9 cellular contexts compared by ENCODE assay signal in genomic region chr5:150757087-150757649, GRCh38. TPM values are rescaled to one million over a fixed set of nuclear protein-coding genes. Genes with fewer than 3 reads are reported as not detected.
DNase-seq lines count a peak whose midpoint lies in the region; ATAC-seq and TF ChIP-seq lines count a peak whose summit lies in the region.
"Had no signal": no experiment of that assay in that cellular context is flagged by ENCODE, and none has a peak within 500 bp of the region (broad histone marks: within the 10 kb centered on the region; RNA-seq: fewer than 3 reads in every experiment).

No MANE protein-coding gene starts in this region.

- H3K36me3 ChIP-seq in suprapubic skin: peaks cover 39% of the 10 kb centered on the region

- no peaks in the 10 kb centered on the region for H3K27me3 Mint-ChIP-seq in activated naive CD4-positive, alpha-beta T cell treated with anti-CD3 and anti-CD28 coated beads for 36 hours (ENCODE audit: low read depth)

- no peak for TF ChIP-seq EP300 in suprapubic skin (IDR thresholded peaks at IDR 0.05)

- TF ChIP-seq POLR2A in suprapubic skin (IDR thresholded peaks at IDR 0.05): no peak

- no peak for DNase-seq in activated naive CD4-positive, alpha-beta T cell treated with anti-CD3 and anti-CD28 coated beads for 36 hours
- DNase-seq in activated naive CD4-positive, alpha-beta T cell treated with anti-CD3 and anti-CD28 coated beads, Interleukin-2, amount 50 U/mL, for 72 hours (ENCODE audit: low spot score in 2 of 2): no peak
- DNase-seq in fibroblast of villous mesenchyme (ENCODE audit: low read depth): no peak
- no peak for DNase-seq in suprapubic skin (ENCODE audit: low spot score in 2 of 2)
- DNase-seq in mesenteric fat pad (ENCODE audit: low spot score): no peak
- no peak for DNase-seq in iPS-NIHi11 (ENCODE audit: low spot score)
- DNase-seq in UCSD-AML1 (lab: John Stamatoyannopoulos, UW; ENCODE audit: unreplicated experiment): no peak
- DNase-seq: SIG-M5 had no signal

- intact Hi-C loops in activated naive CD4-positive, alpha-beta T cell treated with anti-CD3 and anti-CD28 coated beads for 36 hours (cut with micrococcal nuclease): no loop called here

- H3K4me3 ChIP-seq in WI38 (ENCODE audit: low read depth, low read length): peak overlapping the region; percentile 76
- H3K4me3 ChIP-seq in fibroblast of villous mesenchyme (ENCODE audit: low read depth, low read length): peak overlapping the region; percentile 74
- peak overlapping the region; percentile 57 for H3K4me3 ChIP-seq in suprapubic skin

- WGBS in suprapubic skin: 64% methylated on average over 1 of the region's 1 CpG

- H3K4me3 Mint-ChIP-seq in activated naive CD4-positive, alpha-beta T cell treated with anti-CD3 and anti-CD28 coated beads for 36 hours: peak overlapping the region; percentile 43

- H3K4me1 ChIP-seq in suprapubic skin: peaks cover 21% of the 10 kb centered on the region

- H3K27me3 ChIP-seq in suprapubic skin: no peaks in the 10 kb centered on the region

- no peak for ATAC-seq in activated naive CD4-positive, alpha-beta T cell treated with anti-CD3 and anti-CD28 coated beads, Interleukin-2, amount 50 U/mL, for 72 hours

- peaks cover 46% of the 10 kb centered on the region for H3K4me1 Mint-ChIP-seq in activated naive CD4-positive, alpha-beta T cell treated with anti-CD3 and anti-CD28 coated beads for 36 hours (ENCODE audit: low read depth)

- H3K27ac Mint-ChIP-seq in activated naive CD4-positive, alpha-beta T cell treated with anti-CD3 and anti-CD28 coated beads for 36 hours: peak overlapping the region; percentile 68
- no peak overlapping the region for H3K27ac Mint-ChIP-seq in activated naive CD4-positive, alpha-beta T cell treated with anti-CD3 and anti-CD28 coated beads, Interleukin-2, amount 50 U/mL, for 72 hours

- no peaks in the 10 kb centered on the region for H3K9me3 ChIP-seq in suprapubic skin

- no peak overlapping the region for H3K27ac ChIP-seq in suprapubic skin

- TF ChIP-seq CTCF in WI38 (IDR thresholded peaks at IDR 0.05; ENCODE audit: low read depth, low read length): no peak
- TF ChIP-seq CTCF in fibroblast of villous mesenchyme (IDR thresholded peaks at IDR 0.05; ENCODE audit: insufficient read depth, low read depth, low read length): no peak
- no peak for TF ChIP-seq CTCF in suprapubic skin (IDR thresholded peaks at IDR 0.05)

- CTCF ChIA-PET in activated naive CD4-positive, alpha-beta T cell treated with anti-CD3 and anti-CD28 coated beads for 36 hours (lab: Charles Lee): interaction anchor here (1.3 to 4.2 kb wide), 5 partner anchors 22 to 90 kb away, joined by 3 to 22 read pairs (median 7); partner anchors contain the start of genes IRGM, RBM22 and SMIM3

- H3K9me3 Mint-ChIP-seq in activated naive CD4-positive, alpha-beta T cell treated with anti-CD3 and anti-CD28 coated beads for 36 hours: no peaks in the 10 kb centered on the region
- no peaks in the 10 kb centered on the region for H3K9me3 Mint-ChIP-seq in activated naive CD4-positive, alpha-beta T cell treated with anti-CD3 and anti-CD28 coated beads, Interleukin-2, amount 50 U/mL, for 72 hours

- peaks cover 37% of the 10 kb centered on the region for H3K36me3 Mint-ChIP-seq in activated naive CD4-positive, alpha-beta T cell treated with anti-CD3 and anti-CD28 coated beads for 36 hours (ENCODE audit: low read depth)
- peaks cover 23 to 30% of the 10 kb centered on the region in 2 donors for H3K36me3 Mint-ChIP-seq in activated naive CD4-positive, alpha-beta T cell treated with anti-CD3 and anti-CD28 coated beads, Interleukin-2, amount 50 U/mL, for 72 hours

RNA-seq across cellular contexts. Expression of gene DCTN4, which starts 1.6 kb away (rescaled TPM):
- 10 to 100 TPM; 41.0 to 47.7 TPM for total RNA-seq in activated naive CD4-positive, alpha-beta T cell treated with anti-CD3 and anti-CD28 coated beads for 36 hours
- total RNA-seq in activated naive CD4-positive, alpha-beta T cell treated with anti-CD3 and anti-CD28 coated beads, Interleukin-2, amount 50 U/mL, for 72 hours: 10 to 100 TPM; 44.0 to 56.4 TPM
- total RNA-seq in fibroblast of villous mesenchyme (48.3 and 66.1 TPM in 2 replicates), suprapubic skin (10 to 100 TPM; 64.8 to 91.6 (median 76.3) TPM), mesenteric fat pad (75.5 TPM)

RNA-seq across cellular contexts. Expression of gene SMIM3, which starts 21.4 kb away (rescaled TPM):
- total RNA-seq in activated naive CD4-positive, alpha-beta T cell treated with anti-CD3 and anti-CD28 coated beads for 36 hours: 10 to 100 TPM; 32.9 to 37.4 TPM
- total RNA-seq in activated naive CD4-positive, alpha-beta T cell treated with anti-CD3 and anti-CD28 coated beads, Interleukin-2, amount 50 U/mL, for 72 hours: 10 to 100 TPM; 27.1 to 33.0 TPM
- total RNA-seq in fibroblast of villous mesenchyme: 41.5 and 49.9 TPM in 2 replicates
- total RNA-seq in suprapubic skin: 10 to 100 TPM in 3 of 4 donors, 1 to 10 TPM in 1; 7.1 to 18.7 (median 14.1) TPM
- total RNA-seq in mesenteric fat pad: 177 TPM

RNA-seq across cellular contexts. Expression of gene RBM22, which starts 56.3 kb away (rescaled TPM):
- total RNA-seq in activated naive CD4-positive, alpha-beta T cell treated with anti-CD3 and anti-CD28 coated beads for 36 hours: 10 to 100 TPM; 86.2 to 88.2 TPM
- total RNA-seq in activated naive CD4-positive, alpha-beta T cell treated with anti-CD3 and anti-CD28 coated beads, Interleukin-2, amount 50 U/mL, for 72 hours: 100 to 1,000 TPM in 1 of 2 donors, 10 to 100 TPM in 1; 62.0 to 104 TPM
- total RNA-seq in fibroblast of villous mesenchyme (18.7 and 29.8 TPM in 2 replicates), suprapubic skin (10 to 100 TPM; 30.1 to 63.9 (median 43.8) TPM), mesenteric fat pad (44.1 TPM)
